2 cellular contexts compared by ENCODE assay signal in the genomic region with DNA sequence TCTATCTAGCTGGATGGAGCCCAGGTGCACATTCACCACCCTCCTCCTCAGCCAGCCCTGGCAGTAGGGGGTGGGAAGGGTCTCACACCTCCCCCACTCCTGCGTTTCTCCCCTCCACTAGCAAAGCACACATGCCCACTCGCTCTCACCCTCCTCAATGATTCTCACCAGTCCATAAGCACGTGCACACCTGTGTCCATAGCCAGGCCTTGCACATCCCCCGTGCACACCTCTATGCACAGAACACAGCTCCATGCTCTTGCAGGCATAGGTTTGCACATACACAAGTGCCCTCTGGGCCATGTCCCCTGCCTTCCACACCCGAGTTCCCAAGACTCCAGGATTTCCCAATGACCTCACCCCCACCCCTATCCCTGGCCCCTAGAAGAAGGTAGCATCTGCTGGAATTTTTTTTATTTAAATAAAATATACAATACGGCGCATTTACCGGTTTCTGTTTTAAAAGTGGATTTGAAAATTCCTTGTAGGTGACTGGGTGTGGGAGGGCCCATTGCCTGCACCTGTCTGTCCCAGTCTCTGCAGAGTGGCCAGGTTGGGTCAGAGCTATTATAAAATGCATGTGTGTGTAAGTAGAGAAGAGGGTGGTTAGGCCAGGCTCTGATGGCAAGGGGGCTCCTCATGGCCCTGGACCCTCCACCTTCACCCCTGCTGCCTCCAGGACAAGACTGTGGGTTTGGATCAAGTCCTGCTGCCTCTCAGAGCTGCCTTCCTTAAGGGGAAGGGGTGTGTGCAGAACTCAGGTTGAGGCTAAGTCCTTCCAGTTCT.
TF ChIP-seq lines count a peak whose summit lies in the region.

No MANE protein-coding gene starts in this region.

TF ChIP-seq in HepG2, 621 proteins besides CTCF, POLR2A, EP300 and RAD21 (continued from another document):
- TF ChIP-seq, protein P1, sequence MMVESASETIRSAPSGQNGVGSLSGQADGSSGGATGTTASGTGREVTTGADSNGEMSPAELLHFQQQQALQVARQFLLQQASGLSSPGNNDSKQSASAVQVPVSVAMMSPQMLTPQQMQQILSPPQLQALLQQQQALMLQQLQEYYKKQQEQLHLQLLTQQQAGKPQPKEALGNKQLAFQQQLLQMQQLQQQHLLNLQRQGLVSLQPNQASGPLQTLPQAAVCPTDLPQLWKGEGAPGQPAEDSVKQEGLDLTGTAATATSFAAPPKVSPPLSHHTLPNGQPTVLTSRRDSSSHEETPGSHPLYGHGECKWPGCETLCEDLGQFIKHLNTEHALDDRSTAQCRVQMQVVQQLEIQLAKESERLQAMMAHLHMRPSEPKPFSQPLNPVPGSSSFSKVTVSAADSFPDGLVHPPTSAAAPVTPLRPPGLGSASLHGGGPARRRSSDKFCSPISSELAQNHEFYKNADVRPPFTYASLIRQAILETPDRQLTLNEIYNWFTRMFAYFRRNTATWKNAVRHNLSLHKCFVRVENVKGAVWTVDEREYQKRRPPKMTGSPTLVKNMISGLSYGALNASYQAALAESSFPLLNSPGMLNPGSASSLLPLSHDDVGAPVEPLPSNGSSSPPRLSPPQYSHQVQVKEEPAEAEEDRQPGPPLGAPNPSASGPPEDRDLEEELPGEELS (CRISPR knock-in tag; IDR thresholded peaks at IDR 0.05), result no peak
- TF ChIP-seq ZNF510 (CRISPR knock-in tag; IDR thresholded peaks at IDR 0.05; ENCODE audit: low read depth) (no peak), HHEX (CRISPR knock-in tag; IDR thresholded peaks at IDR 0.05) (no peak), RXRB (CRISPR knock-in tag; IDR thresholded peaks at IDR 0.05; ENCODE audit: borderline replicate concordance) (no peak), NFIC (IDR thresholded peaks at IDR 0.05; ENCODE audit: low read length) (no peak), SALL2 (CRISPR knock-in tag; IDR thresholded peaks at IDR 0.05) (no peak), ZNF558 (CRISPR knock-in tag; IDR thresholded peaks at IDR 0.05; ENCODE audit: borderline replicate concordance) (no peak), MYNN (CRISPR knock-in tag; IDR thresholded peaks at IDR 0.05; ENCODE audit: low read depth) (no peak), ZNF34 (CRISPR knock-in tag; IDR thresholded peaks at IDR 0.05; ENCODE audit: borderline replicate concordance) (no peak), ZFP37 (CRISPR knock-in tag; IDR thresholded peaks at IDR 0.05; ENCODE audit: borderline replicate concordance) (no peak), ZNF766 (CRISPR knock-in tag; IDR thresholded peaks at IDR 0.05; ENCODE audit: borderline replicate concordance) (no peak)
- TF ChIP-seq, protein P2, sequence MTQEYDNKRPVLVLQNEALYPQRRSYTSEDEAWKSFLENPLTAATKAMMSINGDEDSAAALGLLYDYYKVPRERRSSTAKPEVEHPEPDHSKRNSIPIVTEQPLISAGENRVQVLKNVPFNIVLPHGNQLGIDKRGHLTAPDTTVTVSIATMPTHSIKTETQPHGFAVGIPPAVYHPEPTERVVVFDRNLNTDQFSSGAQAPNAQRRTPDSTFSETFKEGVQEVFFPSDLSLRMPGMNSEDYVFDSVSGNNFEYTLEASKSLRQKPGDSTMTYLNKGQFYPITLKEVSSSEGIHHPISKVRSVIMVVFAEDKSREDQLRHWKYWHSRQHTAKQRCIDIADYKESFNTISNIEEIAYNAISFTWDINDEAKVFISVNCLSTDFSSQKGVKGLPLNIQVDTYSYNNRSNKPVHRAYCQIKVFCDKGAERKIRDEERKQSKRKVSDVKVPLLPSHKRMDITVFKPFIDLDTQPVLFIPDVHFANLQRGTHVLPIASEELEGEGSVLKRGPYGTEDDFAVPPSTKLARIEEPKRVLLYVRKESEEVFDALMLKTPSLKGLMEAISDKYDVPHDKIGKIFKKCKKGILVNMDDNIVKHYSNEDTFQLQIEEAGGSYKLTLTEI (CRISPR knock-in tag; conservative IDR thresholded peaks at IDR 0.05), result no peak
- TF ChIP-seq, protein P3, sequence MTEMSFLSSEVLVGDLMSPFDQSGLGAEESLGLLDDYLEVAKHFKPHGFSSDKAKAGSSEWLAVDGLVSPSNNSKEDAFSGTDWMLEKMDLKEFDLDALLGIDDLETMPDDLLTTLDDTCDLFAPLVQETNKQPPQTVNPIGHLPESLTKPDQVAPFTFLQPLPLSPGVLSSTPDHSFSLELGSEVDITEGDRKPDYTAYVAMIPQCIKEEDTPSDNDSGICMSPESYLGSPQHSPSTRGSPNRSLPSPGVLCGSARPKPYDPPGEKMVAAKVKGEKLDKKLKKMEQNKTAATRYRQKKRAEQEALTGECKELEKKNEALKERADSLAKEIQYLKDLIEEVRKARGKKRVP (CRISPR knock-in tag; IDR thresholded peaks at IDR 0.05), result no peak
- TF ChIP-seq, protein P4, sequence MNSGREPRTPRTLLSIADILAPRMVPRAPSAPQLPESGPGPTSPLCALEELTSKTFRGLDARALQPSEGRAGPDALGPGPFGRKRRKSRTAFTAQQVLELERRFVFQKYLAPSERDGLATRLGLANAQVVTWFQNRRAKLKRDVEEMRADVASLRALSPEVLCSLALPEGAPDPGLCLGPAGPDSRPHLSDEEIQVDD (CRISPR knock-in tag; IDR thresholded peaks at IDR 0.05; ENCODE audit: borderline replicate concordance), result no peak
- TF ChIP-seq, protein P5, sequence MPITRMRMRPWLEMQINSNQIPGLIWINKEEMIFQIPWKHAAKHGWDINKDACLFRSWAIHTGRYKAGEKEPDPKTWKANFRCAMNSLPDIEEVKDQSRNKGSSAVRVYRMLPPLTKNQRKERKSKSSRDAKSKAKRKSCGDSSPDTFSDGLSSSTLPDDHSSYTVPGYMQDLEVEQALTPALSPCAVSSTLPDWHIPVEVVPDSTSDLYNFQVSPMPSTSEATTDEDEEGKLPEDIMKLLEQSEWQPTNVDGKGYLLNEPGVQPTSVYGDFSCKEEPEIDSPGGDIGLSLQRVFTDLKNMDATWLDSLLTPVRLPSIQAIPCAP (CRISPR knock-in tag; IDR thresholded peaks at IDR 0.05; ENCODE audit: low read depth), result no peak
- TF ChIP-seq, protein P6, sequence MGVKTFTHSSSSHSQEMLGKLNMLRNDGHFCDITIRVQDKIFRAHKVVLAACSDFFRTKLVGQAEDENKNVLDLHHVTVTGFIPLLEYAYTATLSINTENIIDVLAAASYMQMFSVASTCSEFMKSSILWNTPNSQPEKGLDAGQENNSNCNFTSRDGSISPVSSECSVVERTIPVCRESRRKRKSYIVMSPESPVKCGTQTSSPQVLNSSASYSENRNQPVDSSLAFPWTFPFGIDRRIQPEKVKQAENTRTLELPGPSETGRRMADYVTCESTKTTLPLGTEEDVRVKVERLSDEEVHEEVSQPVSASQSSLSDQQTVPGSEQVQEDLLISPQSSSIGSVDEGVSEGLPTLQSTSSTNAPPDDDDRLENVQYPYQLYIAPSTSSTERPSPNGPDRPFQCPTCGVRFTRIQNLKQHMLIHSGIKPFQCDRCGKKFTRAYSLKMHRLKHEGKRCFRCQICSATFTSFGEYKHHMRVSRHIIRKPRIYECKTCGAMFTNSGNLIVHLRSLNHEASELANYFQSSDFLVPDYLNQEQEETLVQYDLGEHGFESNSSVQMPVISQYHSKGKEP (CRISPR knock-in tag; IDR thresholded peaks at IDR 0.05), result no peak
- TF ChIP-seq, protein P7, sequence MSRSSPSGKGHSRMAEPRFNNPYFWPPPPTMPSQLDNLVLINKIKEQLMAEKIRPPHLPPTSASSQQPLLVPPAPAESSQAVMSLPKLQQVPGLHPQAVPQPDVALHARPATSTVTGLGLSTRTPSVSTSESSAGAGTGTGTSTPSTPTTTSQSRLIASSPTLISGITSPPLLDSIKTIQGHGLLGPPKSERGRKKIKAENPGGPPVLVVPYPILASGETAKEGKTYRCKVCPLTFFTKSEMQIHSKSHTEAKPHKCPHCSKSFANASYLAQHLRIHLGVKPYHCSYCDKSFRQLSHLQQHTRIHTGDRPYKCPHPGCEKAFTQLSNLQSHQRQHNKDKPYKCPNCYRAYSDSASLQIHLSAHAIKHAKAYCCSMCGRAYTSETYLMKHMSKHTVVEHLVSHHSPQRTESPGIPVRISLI (CRISPR knock-in tag; IDR thresholded peaks at IDR 0.05; ENCODE audit: borderline replicate concordance), result no peak

TF ChIP-seq in neural cell, 6 proteins besides CTCF, POLR2A, EP300 and RAD21 (continued from another document):
- no peak for TF ChIP-seq POLR2AphosphoS5 (IDR thresholded peaks at IDR 0.05)
- TF ChIP-seq EZH2 (IDR thresholded peaks at IDR 0.05; ENCODE audit: borderline replicate concordance, insufficient read depth, low read length, poor library complexity, severe bottlenecking), result no peak
- TF ChIP-seq MXI1 (conservative IDR thresholded peaks at IDR 0.05; ENCODE audit: poor library complexity, severe bottlenecking), result no peak
- TF ChIP-seq, protein P8, sequence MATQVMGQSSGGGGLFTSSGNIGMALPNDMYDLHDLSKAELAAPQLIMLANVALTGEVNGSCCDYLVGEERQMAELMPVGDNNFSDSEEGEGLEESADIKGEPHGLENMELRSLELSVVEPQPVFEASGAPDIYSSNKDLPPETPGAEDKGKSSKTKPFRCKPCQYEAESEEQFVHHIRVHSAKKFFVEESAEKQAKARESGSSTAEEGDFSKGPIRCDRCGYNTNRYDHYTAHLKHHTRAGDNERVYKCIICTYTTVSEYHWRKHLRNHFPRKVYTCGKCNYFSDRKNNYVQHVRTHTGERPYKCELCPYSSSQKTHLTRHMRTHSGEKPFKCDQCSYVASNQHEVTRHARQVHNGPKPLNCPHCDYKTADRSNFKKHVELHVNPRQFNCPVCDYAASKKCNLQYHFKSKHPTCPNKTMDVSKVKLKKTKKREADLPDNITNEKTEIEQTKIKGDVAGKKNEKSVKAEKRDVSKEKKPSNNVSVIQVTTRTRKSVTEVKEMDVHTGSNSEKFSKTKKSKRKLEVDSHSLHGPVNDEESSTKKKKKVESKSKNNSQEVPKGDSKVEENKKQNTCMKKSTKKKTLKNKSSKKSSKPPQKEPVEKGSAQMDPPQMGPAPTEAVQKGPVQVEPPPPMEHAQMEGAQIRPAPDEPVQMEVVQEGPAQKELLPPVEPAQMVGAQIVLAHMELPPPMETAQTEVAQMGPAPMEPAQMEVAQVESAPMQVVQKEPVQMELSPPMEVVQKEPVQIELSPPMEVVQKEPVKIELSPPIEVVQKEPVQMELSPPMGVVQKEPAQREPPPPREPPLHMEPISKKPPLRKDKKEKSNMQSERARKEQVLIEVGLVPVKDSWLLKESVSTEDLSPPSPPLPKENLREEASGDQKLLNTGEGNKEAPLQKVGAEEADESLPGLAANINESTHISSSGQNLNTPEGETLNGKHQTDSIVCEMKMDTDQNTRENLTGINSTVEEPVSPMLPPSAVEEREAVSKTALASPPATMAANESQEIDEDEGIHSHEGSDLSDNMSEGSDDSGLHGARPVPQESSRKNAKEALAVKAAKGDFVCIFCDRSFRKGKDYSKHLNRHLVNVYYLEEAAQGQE (IDR thresholded peaks at IDR 0.05; ENCODE audit: borderline replicate concordance), result no peak
- TF ChIP-seq TAF1 (IDR thresholded peaks at IDR 0.05; ENCODE audit: low read depth), result no peak
